8 cellular contexts compared by ENCODE assay signal in the genomic region with DNA sequence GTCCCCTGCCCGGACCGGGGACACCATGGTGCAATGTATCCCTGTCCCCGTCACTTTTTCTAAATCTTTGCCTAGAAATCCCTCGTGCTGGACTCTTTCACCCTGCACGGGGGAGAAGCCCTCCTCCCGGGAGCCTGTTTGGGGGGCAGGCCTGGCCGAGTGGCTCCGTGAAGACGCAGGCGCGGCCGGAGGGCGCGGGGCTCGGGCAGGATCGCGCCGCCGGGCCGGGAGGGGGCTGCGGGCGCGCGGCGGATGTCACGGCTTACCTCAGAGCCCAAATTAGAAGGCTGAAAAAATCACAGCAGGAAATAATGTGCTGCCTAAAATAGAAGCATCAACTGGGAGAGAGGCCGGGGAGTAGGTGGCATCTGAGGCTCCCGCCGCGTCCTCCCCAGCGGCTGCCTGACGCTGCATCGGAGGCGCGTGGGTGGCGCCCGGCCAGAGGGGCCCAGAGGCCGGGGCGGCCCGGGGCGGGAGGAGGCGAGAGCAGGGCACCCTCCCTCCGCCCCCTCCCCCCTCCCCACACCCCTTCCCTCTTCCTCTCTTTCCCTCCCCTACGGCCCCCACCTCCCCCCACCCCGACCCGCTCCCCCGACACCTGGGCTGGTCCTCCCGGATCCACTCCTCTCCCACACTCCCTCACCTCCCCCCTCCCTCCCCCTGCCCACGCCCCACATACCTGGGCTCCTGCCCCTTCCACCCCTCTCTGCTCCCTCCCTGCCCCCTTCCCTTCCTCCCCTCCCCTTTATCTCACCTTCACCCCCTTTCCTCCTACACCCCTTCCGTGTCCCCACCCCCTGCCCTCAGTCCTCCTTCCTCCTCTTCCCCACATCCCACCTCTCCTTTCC. TPM values are rescaled to one million over a fixed set of nuclear protein-coding genes. Genes with fewer than 3 reads are reported as not detected.
DNase-seq lines count a peak whose midpoint lies in the region; ATAC-seq, FAIRE-seq and TF ChIP-seq lines count a peak whose summit lies in the region.

No MANE protein-coding gene starts in this region.

- no peaks in the 10 kb centered on the region for H3K79me2 ChIP-seq in endothelial cell of umbilical vein (ENCODE audit: control insufficient read depth, insufficient read depth, low read length)

- H4K20me1 ChIP-seq in endothelial cell of umbilical vein (replicated peaks; ENCODE audit: control insufficient read depth, extremely low read depth, insufficient read depth, low read length): no peaks in the 10 kb centered on the region

- H3K4me3 ChIP-seq in endothelial cell of umbilical vein (replicated peaks in 1 of 3; ENCODE audit: insufficient read depth in 1 of 3, low read depth in 1 of 3, low read length in 3 of 3) (peak overlapping the region; percentile 31 to 44 (median 31)), mucosa of rectum (ENCODE audit: low read length in 2 of 2) (peak overlapping the region; percentile 4 to 37), thoracic aorta (peak overlapping the region; percentile 67)

- CTCF ChIA-PET in endothelial cell of umbilical vein (lab: Charles Lee): interaction anchor here (1.5 to 3.8 kb wide), 3 partner anchors 7 to 12 kb away, joined by 8 to 25 read pairs (median 9); no protein-coding TSS in a partner anchor

- TF ChIP-seq CTCF in endothelial cell of umbilical vein (IDR thresholded peaks at IDR 0.05; ENCODE audit: extremely low read depth in 1 of 2, insufficient read depth in 1 of 2, low read depth in 1 of 2, low read length in 2 of 2) (no peak), thoracic aorta (IDR thresholded peaks at IDR 0.05) (no peak)

- H3K4me2 ChIP-seq in endothelial cell of umbilical vein (ENCODE audit: insufficient read depth, low read length): peak overlapping the region; percentile 63

- intact Hi-C loops in endothelial cell of umbilical vein (cut with micrococcal nuclease): no loop called here

- H3K4me1 ChIP-seq in endothelial cell of umbilical vein (ENCODE audit: control insufficient read depth, extremely low read depth, insufficient read depth, low read length) (peaks cover 13% of the 10 kb centered on the region), mucosa of rectum (ENCODE audit: control insufficient read depth in 2 of 2, insufficient read depth in 2 of 2, low read length in 2 of 2) (peaks cover 4 to 5% of the 10 kb centered on the region in 2 donors), thoracic aorta (ENCODE audit: control insufficient read depth in 1 of 2, low read depth in 2 of 2) (peaks cover 29 to 72% of the 10 kb centered on the region in 2 donors)

- H3K9ac ChIP-seq in endothelial cell of umbilical vein (replicated peaks; ENCODE audit: extremely low read depth, insufficient read depth, low read length) (peak overlapping the region; percentile 41), mucosa of rectum (ENCODE audit: low read depth in 1 of 2, low read length in 2 of 2) (peak overlapping the region in 1 of 2 donors; percentile 24)

- DNase-seq in NCI-H2081 (lab: John Stamatoyannopoulos, UW): peak; percentile 43 to 57
- DNase-seq in NCI-H2081 treated with DMSO at 0.1 percent for 48 hours (lab: John Stamatoyannopoulos, UW): no peak
- DNase-seq in activated CD4-positive, alpha-beta T cell treated with anti-CD3 and anti-CD28 coated beads, Interleukin-2, amount 50 U/mL, for 48 hours: peak; percentile 43 to 49
- no peak for DNase-seq in endothelial cell of umbilical vein (ENCODE audit: low read depth, low spot score)
- DNase-seq in thoracic aorta (ENCODE audit: low spot score): no peak
- DNase-seq in DMS114 treated with DMSO at 0.1 percent for 48 hours (lab: John Stamatoyannopoulos, UW; ENCODE audit: unreplicated experiment): no peak
- no peak for DNase-seq in T1000 (lab: John Stamatoyannopoulos, UW)

- POLR2A ChIA-PET in endothelial cell of umbilical vein (lab: Charles Lee): no interaction called here

- no peak for TF ChIP-seq POLR2A in endothelial cell of umbilical vein (IDR thresholded peaks at IDR 0.05; ENCODE audit: low read depth, low read length)

- dilution Hi-C loops in endothelial cell of umbilical vein (cut with MboI; ENCODE audit: extremely low pct_ligation_motif_present, low sequenced_read_pairs): no loop called here

- H3K9me1 ChIP-seq in endothelial cell of umbilical vein (replicated peaks; ENCODE audit: control insufficient read depth, extremely low read depth, insufficient read depth, low read length): no peaks in the 10 kb centered on the region

- peak overlapping the region; percentile 91 for H2AFZ ChIP-seq in endothelial cell of umbilical vein (ENCODE audit: low read depth, low read length)

- no TSS peak for BruUV-seq in endothelial cell of umbilical vein (replicated peaks; lab: Mats Ljungman, UMichigan)

- H3K27me3 ChIP-seq in endothelial cell of umbilical vein (ENCODE audit: control insufficient read depth in 2 of 2, insufficient read depth in 2 of 2, low read length in 2 of 2): no peaks in the 10 kb centered on the region
- H3K27me3 ChIP-seq in mucosa of rectum (ENCODE audit: control insufficient read depth in 2 of 2, insufficient read depth in 2 of 2, low read length in 2 of 2): peaks cover 0 to 6% of the 10 kb centered on the region in 2 donors
- H3K27me3 ChIP-seq in thoracic aorta (replicated peaks; ENCODE audit: insufficient read depth): no peaks in the 10 kb centered on the region

- FAIRE-seq in endothelial cell of umbilical vein (lab: Jason Lieb, UNC): no peak

- H3K9me3 ChIP-seq in endothelial cell of umbilical vein (replicated peaks; ENCODE audit: control insufficient read depth, insufficient read depth, low read length) (no peaks in the 10 kb centered on the region), mucosa of rectum (ENCODE audit: control insufficient read depth in 2 of 2, low read length in 2 of 2) (no peaks in the 10 kb centered on the region), thoracic aorta (no peaks in the 10 kb centered on the region)

- peak; percentile 69 for ATAC-seq in thoracic aorta (ENCODE audit: insufficient number of reproducible peaks, low FRiP score, low read depth)

- H3K36me3 ChIP-seq in endothelial cell of umbilical vein (ENCODE audit: control insufficient read depth in 2 of 2, extremely low read depth in 1 of 2, insufficient read depth in 2 of 2, low read length in 2 of 2): no peaks in the 10 kb centered on the region
- no peaks in the 10 kb centered on the region for H3K36me3 ChIP-seq in mucosa of rectum (ENCODE audit: control insufficient read depth in 2 of 2, insufficient read depth in 2 of 2, low read length in 2 of 2)
- H3K36me3 ChIP-seq in thoracic aorta: no peaks in the 10 kb centered on the region

- peak overlapping the region; percentile 14 for H3K27ac ChIP-seq in endothelial cell of umbilical vein (ENCODE audit: insufficient read depth, low read depth, low read length)
- no peak overlapping the region for H3K27ac ChIP-seq in mucosa of rectum (ENCODE audit: low read depth in 2 of 2, low read length in 2 of 2)
- H3K27ac ChIP-seq in thoracic aorta: peak overlapping the region; percentile 98 to 99

TF ChIP-seq in endothelial cell of umbilical vein, 7 proteins besides CTCF, POLR2A, EP300 and RAD21:
- TF ChIP-seq MAX (IDR thresholded peaks at IDR 0.05; ENCODE audit: insufficient read depth, insufficient read length): no peak
- no peak for TF ChIP-seq EZH2 (IDR thresholded peaks at IDR 0.05; ENCODE audit: borderline replicate concordance, low read depth, low read length, severe bottlenecking)
- TF ChIP-seq POLR2AphosphoS5 (IDR thresholded peaks at IDR 0.05; ENCODE audit: insufficient read depth, low read depth, low read length): no peak
- no peak for TF ChIP-seq MYC (IDR thresholded peaks at IDR 0.05; ENCODE audit: low read depth, low read length)
- TF ChIP-seq JUN (IDR thresholded peaks at IDR 0.05; ENCODE audit: borderline replicate concordance, insufficient read depth, insufficient read length, low read depth): no peak
- TF ChIP-seq GATA2 (IDR thresholded peaks at IDR 0.05; ENCODE audit: insufficient read depth, insufficient read length, low read depth, low read length): no peak
- TF ChIP-seq FOS (IDR thresholded peaks at IDR 0.05; ENCODE audit: borderline replicate concordance, insufficient read depth, low read length): no peak
TF ChIP-seq in endothelial cell of umbilical vein: peak in this region for 0.

RNA-seq across cellular contexts. Expression of gene SLC4A1AP, which starts 51.9 kb away (rescaled TPM):
- total RNA-seq in endothelial cell of umbilical vein: 26.2 and 28.4 TPM in 2 replicates
- 9.1 and 9.5 TPM in 2 replicates for polyA plus RNA-seq in endothelial cell of umbilical vein
- 12.3 and 12.7 TPM in 2 replicates for polyA plus RNA-seq in endothelial cell of umbilical vein (2011; cell fraction: cytosol; rRNA removed)
- 15.3 and 19.2 TPM in 2 replicates for polyA plus RNA-seq in endothelial cell of umbilical vein (2011; cell fraction: nucleus; rRNA removed)
- polyA plus RNA-seq in endothelial cell of umbilical vein (2012): 24.5 and 29.7 TPM in 2 replicates
- polyA minus RNA-seq in endothelial cell of umbilical vein: 5.1 and 6.2 TPM in 2 replicates
- 11.2 TPM for polyA minus RNA-seq in endothelial cell of umbilical vein (2011; cell fraction: cytosol; rRNA and poly(A)+ RNA removed)
- polyA minus RNA-seq in endothelial cell of umbilical vein (2011; cell fraction: nucleus; rRNA and poly(A)+ RNA removed): 9.2 and 9.6 TPM in 2 replicates
- total RNA-seq in thoracic aorta: 10 to 100 TPM; 19.8 to 23.7 TPM

RNA-seq across cellular contexts. Expression of gene SUPT7L, which starts 52.1 kb away (rescaled TPM):
- total RNA-seq in endothelial cell of umbilical vein (30.2 and 30.3 TPM in 2 replicates), thoracic aorta (10 to 100 TPM; 30.3 to 34.4 TPM)
- polyA plus RNA-seq in endothelial cell of umbilical vein: 39.3 and 44.5 TPM in 2 replicates
- polyA plus RNA-seq in endothelial cell of umbilical vein (2011; cell fraction: cytosol; rRNA removed): 39.4 and 41.5 TPM in 2 replicates
- 106 and 122 TPM in 2 replicates for polyA plus RNA-seq in endothelial cell of umbilical vein (2011; cell fraction: nucleus; rRNA removed)
- polyA plus RNA-seq in endothelial cell of umbilical vein (2012): 31.9 and 33.1 TPM in 2 replicates
- 41.6 and 42.7 TPM in 2 replicates for polyA minus RNA-seq in endothelial cell of umbilical vein
- polyA minus RNA-seq in endothelial cell of umbilical vein (2011; cell fraction: cytosol; rRNA and poly(A)+ RNA removed): 25.1 TPM
- 43.5 and 53.4 TPM in 2 replicates for polyA minus RNA-seq in endothelial cell of umbilical vein (2011; cell fraction: nucleus; rRNA and poly(A)+ RNA removed)

RNA-seq across cellular contexts. Expression of gene MRPL33, which starts 56.0 kb away (rescaled TPM):
- 96.7 and 97.4 TPM in 2 replicates for total RNA-seq in endothelial cell of umbilical vein
- 22.7 and 36.1 TPM in 2 replicates for polyA plus RNA-seq in endothelial cell of umbilical vein
- 94.7 and 104 TPM in 2 replicates for polyA plus RNA-seq in endothelial cell of umbilical vein (2011; cell fraction: cytosol; rRNA removed)
- polyA plus RNA-seq in endothelial cell of umbilical vein (2011; cell fraction: nucleus; rRNA removed): 30.5 and 49.8 TPM in 2 replicates
- 202 and 208 TPM in 2 replicates for polyA plus RNA-seq in endothelial cell of umbilical vein (2012)
- polyA minus RNA-seq in endothelial cell of umbilical vein: 4.9 and 9.9 TPM in 2 replicates
- 10.2 TPM for polyA minus RNA-seq in endothelial cell of umbilical vein (2011; cell fraction: cytosol; rRNA and poly(A)+ RNA removed)
- polyA minus RNA-seq in endothelial cell of umbilical vein (2011; cell fraction: nucleus; rRNA and poly(A)+ RNA removed): 10.6 and 10.7 TPM in 2 replicates
- total RNA-seq in thoracic aorta: 100 to 1,000 TPM in 1 of 2 donors, 10 to 100 TPM in 1; 99.5 to 118 TPM

Comparison
In these comparisons a context has a peak if more than half of its experiments do, and no peak if none do; other contexts are left out.
1. DNase-seq: peak in NCI-H2081 (2 of 2) and activated CD4-positive, alpha-beta T cell treated with anti-CD3 and anti-CD28 coated beads, Interleukin-2, amount 50 U/mL, for 48 hours (2 of 2); none in NCI-H2081 treated with DMSO at 0.1 percent for 48 hours (single experiment), endothelial cell of umbilical vein (single experiment), thoracic aorta (single experiment), DMS114 treated with DMSO at 0.1 percent for 48 hours (single experiment) and T1000 (single experiment).
2. H3K27ac ChIP-seq: peak in endothelial cell of umbilical vein (single experiment) and thoracic aorta (2 of 2); none in mucosa of rectum (0 of 2).
3. Peak in every context shown above with its lines, with median percentiles within 50 percentile points of each other: H3K4me3 ChIP-seq.